11 cellular contexts compared by ENCODE assay signal in the genomic region with DNA sequence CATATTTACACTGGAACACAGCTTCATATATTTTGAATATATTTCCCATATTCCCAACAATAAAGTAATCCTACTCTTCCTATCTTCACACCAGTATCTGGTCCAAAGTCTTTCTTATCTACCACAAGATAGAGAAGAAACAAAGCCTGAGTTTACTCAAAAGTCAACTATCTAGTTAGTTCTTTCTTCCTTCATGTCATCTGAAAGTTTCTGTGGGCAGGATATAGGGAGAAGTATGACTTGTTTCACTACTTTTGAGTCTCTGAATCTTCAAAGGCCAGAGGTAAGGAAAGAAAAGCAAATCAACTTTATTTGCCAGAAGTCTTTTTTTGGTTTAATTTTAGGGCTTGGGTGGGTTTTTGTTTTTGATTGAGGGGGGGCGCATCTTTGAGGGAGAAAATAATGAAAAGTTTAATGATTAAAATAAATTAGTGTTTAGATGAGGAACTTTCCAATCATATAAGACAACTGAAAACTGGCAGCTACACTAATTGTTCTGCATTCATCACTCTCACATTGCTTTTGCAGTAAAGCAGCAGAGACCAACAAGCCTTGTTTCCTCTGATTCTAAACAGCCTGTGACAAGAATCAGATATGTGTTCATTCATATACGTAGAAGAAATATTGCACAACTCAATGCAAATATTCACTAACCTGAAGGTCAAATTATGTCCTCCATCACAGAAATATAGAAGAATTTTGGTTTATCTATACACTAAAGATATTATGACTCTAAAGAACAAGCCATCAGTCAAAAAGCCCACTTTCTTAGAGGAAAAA. TPM values are rescaled to one million over a fixed set of nuclear protein-coding genes. Genes with fewer than 3 reads are reported as not detected.
A peak's percentile ranks its signal among the peaks of the same experiment; 100 is the strongest.
DNase-seq lines count a peak whose midpoint lies in the region; ATAC-seq and TF ChIP-seq lines count a peak whose summit lies in the region.
"Had no signal": no experiment of that assay in that cellular context is flagged by ENCODE, and none has a peak within 500 bp of the region (broad histone marks: within the 10 kb centered on the region; RNA-seq: fewer than 3 reads in every experiment).

No MANE protein-coding gene starts in this region.

- DNase-seq in activated CD4-positive, CD25-positive, alpha-beta regulatory T cell treated with anti-CD3 and anti-CD28 coated beads, Interleukin-2, amount 50 U/mL, for 72 hours: no peak
- DNase-seq in MM.1S (peak; percentile 48), Right ventricle myocardium superior (no peak)
- DNase-seq in stimulated activated CD4-positive, alpha-beta T cell treated with anti-CD3 and anti-CD28 coated beads, Interleukin-4, amount 100 ng/mL, for 4 hours: no peak
- no peak for DNase-seq in effector CD8-positive, alpha-beta T cell (lab: John Stamatoyannopoulos, UW)
- DNase-seq: upper lobe of right lung had no signal

- peak overlapping the region; percentile 10 for H3K4me2 ChIP-seq in MM.1S (ENCODE audit: low read depth, low read length)
- H3K4me2 ChIP-seq: A549 had no signal

- H3K4me3 ChIP-seq in MM.1S (ENCODE audit: low read length) (no peak overlapping the region; the same call in 1 of the 2 replicates), neutrophil (ENCODE audit: low read depth in 1 of 2, low read length in 1 of 2) (no peak overlapping the region)
- H3K4me3 ChIP-seq: A549, skin epidermis, upper lobe of right lung had no signal

- H3K27me3 ChIP-seq in MM.1S (replicated peaks; ENCODE audit: insufficient read depth, low read length): no peaks in the 10 kb centered on the region
- H3K27me3 ChIP-seq in neutrophil: no peaks in the 10 kb centered on the region
- H3K27me3 ChIP-seq: upper lobe of right lung had no signal

- intact Hi-C loops in Right ventricle myocardium superior (cut with DNase I): no loop called here

- H3K9me3 ChIP-seq in MM.1S (replicated peaks; ENCODE audit: insufficient read depth, low read length) (no peaks in the 10 kb centered on the region), neutrophil (no peaks in the 10 kb centered on the region)
- H3K9me3 ChIP-seq: A549 had no signal

- H3K4me1 ChIP-seq in MM.1S (ENCODE audit: low read length) (peaks cover 26% of the 10 kb centered on the region), neutrophil (ENCODE audit: control insufficient read depth in 1 of 2, insufficient read depth in 1 of 2, low read depth in 1 of 2, low read length in 1 of 2) (peaks cover 60 to 77% of the 10 kb centered on the region in 2 experiments)

- H2AFZ ChIP-seq in MM.1S (ENCODE audit: low read length): no peak overlapping the region

- H4K20me1 ChIP-seq in MM.1S (ENCODE audit: insufficient read depth, low read length): peaks cover 3% of the 10 kb centered on the region; the same call in 1 of the 2 replicates

- H3K27ac ChIP-seq in MM.1S (ENCODE audit: low read length) (peak overlapping the region; percentile 42; the same call in 1 of the 2 replicates), neutrophil (peak overlapping the region; percentile 64)
- H3K27ac ChIP-seq: A549, skin epidermis, upper lobe of right lung had no signal

- TF ChIP-seq CTCF in MM.1S (IDR thresholded peaks at IDR 0.05; ENCODE audit: low read length): no peak
- TF ChIP-seq CTCF in neutrophil (IDR thresholded peaks at IDR 0.05): no peak

- H3F3A ChIP-seq in MM.1S (ENCODE audit: insufficient read depth, low read length): peaks cover 24% of the 10 kb centered on the region; the same call in 1 of the 2 replicates

- H3K9me2 ChIP-seq in MM.1S (replicated peaks; ENCODE audit: insufficient read depth, low read length): no peaks in the 10 kb centered on the region

- peaks cover 95% of the 10 kb centered on the region for H3K79me2 ChIP-seq in MM.1S (ENCODE audit: low read length)

- no peaks in the 10 kb centered on the region for H3K36me3 ChIP-seq in MM.1S (replicated peaks; ENCODE audit: insufficient read depth, low read length)
- H3K36me3 ChIP-seq in neutrophil: no peaks in the 10 kb centered on the region
- H3K36me3 ChIP-seq: upper lobe of right lung had no signal

- peak; percentile 66 to 68 for ATAC-seq in activated CD4-positive, CD25-positive, alpha-beta regulatory T cell treated with anti-CD3 and anti-CD28 coated beads, Interleukin-2, amount 50 U/mL, for 24 hours
- ATAC-seq in HG02610 (IDR thresholded peaks at IDR 0.05; ENCODE audit: unreplicated experiment) (peak; percentile 90), Right ventricle myocardium superior (ENCODE audit: poor library complexity) (no peak)
- ATAC-seq: A549, upper lobe of right lung had no signal

- no peak overlapping the region for H3K9ac ChIP-seq in MM.1S (ENCODE audit: low read length)

RNA-seq across cellular contexts. Expression of a gene that starts 19.6 kb away (rescaled TPM):
- 6.4 TPM for total RNA-seq in Right ventricle myocardium superior
